In genomic region chr4:41177016-41177415, GRCh38 we compare ENCODE assay signal across 10 cellular contexts. TPM values are rescaled to one million over a fixed set of nuclear protein-coding genes. Genes with fewer than 3 reads are reported as not detected.
DNase-seq lines count a peak whose midpoint lies in the region; ATAC-seq, FAIRE-seq and TF ChIP-seq lines count a peak whose summit lies in the region.
"Had no signal": no experiment of that assay in that cellular context is flagged by ENCODE, and none has a peak within 500 bp of the region (broad histone marks: within the 10 kb centered on the region; RNA-seq: fewer than 3 reads in every experiment).

No MANE protein-coding gene starts in this region.

- no peak overlapping the region for H3K27ac ChIP-seq in HCT116 (ENCODE audit: low read depth, low read length)
- peak overlapping the region; percentile 62 for H3K27ac ChIP-seq in left ventricle myocardium inferior (replicated peaks)
- peak overlapping the region; percentile 93 for H3K27ac ChIP-seq in smooth muscle cell (ENCODE audit: low read depth)
- H3K27ac ChIP-seq in small intestine (ENCODE audit: low read depth in 1 of 2, low read length in 1 of 2), result no peak overlapping the region

- RAD21 ChIA-PET in HCT116 (lab: Charles Lee; ENCODE audit: low non-redundant PET in 1 of 2, low total read pairs in 2 of 2, uncharacterized antibody in 2 of 2, unreplicated experiment in 2 of 2), result interaction anchor here in 1 of 2 experiments (0.7 kb wide), 1 partner anchor 167 kb away, joined by 5 read pairs; no protein-coding TSS in a partner anchor

- no peaks in the 10 kb centered on the region for H3K36me3 Mint-ChIP-seq in activated T-helper 17 cell treated with anti-CD3 and anti-CD28 coated beads, Interleukin-2, amount 50 U/mL, for 72 hours (ENCODE audit: low read depth)

- H3K79me2 ChIP-seq in HCT116 (ENCODE audit: insufficient read depth, low read length), result peaks cover 100% of the 10 kb centered on the region
- H3K79me2 ChIP-seq in smooth muscle cell (ENCODE audit: low read depth), result peaks cover 88% of the 10 kb centered on the region

- H3K4me3 ChIP-seq in HCT116 (replicated peaks in 1 of 2; ENCODE audit: low read depth in 1 of 2, low read length in 2 of 2) (no peak overlapping the region), left ventricle myocardium inferior (no peak overlapping the region), smooth muscle cell (no peak overlapping the region), small intestine (ENCODE audit: low read depth in 1 of 2, low read length in 2 of 2) (no peak overlapping the region)

- H3K9me3 ChIP-seq in HCT116 (ENCODE audit: control insufficient read depth in 1 of 2, insufficient read depth in 1 of 2, low read depth in 1 of 2, low read length in 2 of 2) (no peaks in the 10 kb centered on the region), left ventricle myocardium inferior (replicated peaks) (no peaks in the 10 kb centered on the region), smooth muscle cell (replicated peaks; ENCODE audit: low read depth) (no peaks in the 10 kb centered on the region), small intestine (ENCODE audit: control insufficient read depth, low read depth) (no peaks in the 10 kb centered on the region)

- peak; percentile 16; the same call in 1 of the 2 replicates for TF ChIP-seq RAD21 in HCT116 (IDR thresholded peaks at IDR 0.05; ENCODE audit: low read depth)

- intact Hi-C loops in HCT116 (cut with micrococcal nuclease) (no loop called here), left ventricle myocardium inferior (cut with micrococcal nuclease) (no loop called here)

- TF ChIP-seq CTCF in HCT116 (IDR thresholded peaks at IDR 0.05 in 2 of 3, conservative IDR thresholded peaks at IDR 0.05 in 1 of 3; ENCODE audit: borderline replicate concordance in 1 of 3, insufficient read depth in 1 of 3, low read depth in 2 of 3, low read length in 2 of 3), result no peak
- TF ChIP-seq CTCF in left ventricle myocardium inferior (IDR thresholded peaks at IDR 0.05; ENCODE audit: borderline replicate concordance), result no peak
- no peak for TF ChIP-seq CTCF in smooth muscle cell (IDR thresholded peaks at IDR 0.05; ENCODE audit: borderline replicate concordance, insufficient read depth, poor library complexity, severe bottlenecking)

- H3K9me2 ChIP-seq in HCT116 (ENCODE audit: insufficient read depth), result no peaks in the 10 kb centered on the region

- no peaks in the 10 kb centered on the region; the same call in 1 of the 2 replicates for H4K20me1 ChIP-seq in HCT116 (ENCODE audit: insufficient read depth)
- peaks cover 8% of the 10 kb centered on the region for H4K20me1 ChIP-seq in smooth muscle cell (ENCODE audit: low read depth)

- H3K27me3 Mint-ChIP-seq in activated T-helper 17 cell treated with anti-CD3 and anti-CD28 coated beads, Interleukin-2, amount 50 U/mL, for 72 hours, result peaks cover 15% of the 10 kb centered on the region

- CTCF ChIA-PET in HCT116 (lab: Charles Lee), result interaction anchor here (1.2 kb wide), 1 partner anchor 9 kb away, joined by 3 read pairs; no protein-coding TSS in a partner anchor

- H3K9ac ChIP-seq in HCT116 (ENCODE audit: low read length) (no peak overlapping the region), smooth muscle cell (ENCODE audit: low read depth) (peak overlapping the region; percentile 29)

- BruUV-seq in HCT116 (replicated peaks; lab: Mats Ljungman, UMichigan), result no TSS peak

- no peak overlapping the region for H3K27ac Mint-ChIP-seq in activated T-helper 17 cell treated with anti-CD3 and anti-CD28 coated beads, Interleukin-2, amount 50 U/mL, for 72 hours

- DNase-seq in HCT116 (ENCODE audit: low read depth, low spot score) (no peak), amniotic epithelial cell (ENCODE audit: low read depth) (peak; percentile 91), left ventricle myocardium inferior (no peak), smooth muscle cell (lab: John Stamatoyannopoulos, UW; ENCODE audit: unreplicated experiment) (no peak), small intestine (no peak)
- DNase-seq in stimulated activated naive CD4-positive, alpha-beta T cell treated with Interleukin-2 at 50 U/mL for 16 hours (lab: John Stamatoyannopoulos, UW), result no peak
- DNase-seq: activated T-cell treated with anti-CD3 and anti-CD28 coated beads, Interleukin-2, amount 50 U/mL, for 48 hours; occipital lobe had no signal

- ATAC-seq in HCT116 (peak; percentile 58), GM21528 (IDR thresholded peaks at IDR 0.05; ENCODE audit: low FRiP score, unreplicated experiment) (no peak)
- no peak for ATAC-seq in activated T-helper 17 cell treated with anti-CD3 and anti-CD28 coated beads, Interleukin-2, amount 50 U/mL, for 72 hours (replicated peaks)

- TF ChIP-seq POLR2A in HCT116 (IDR thresholded peaks at IDR 0.05; ENCODE audit: borderline replicate concordance, extremely low read depth, insufficient read depth, insufficient read length), result no peak

- peak overlapping the region; percentile 28 for H3K4me2 ChIP-seq in HCT116 (ENCODE audit: low read length)
- peak overlapping the region; percentile 83 for H3K4me2 ChIP-seq in smooth muscle cell

- H2AFZ ChIP-seq in HCT116 (ENCODE audit: low read depth, low read length, poor library complexity, severe bottlenecking) (no peak overlapping the region), smooth muscle cell (ENCODE audit: low read depth) (no peak overlapping the region)

- FAIRE-seq in small intestine (lab: Jason Lieb, UNC), result no peak

- H3F3A ChIP-seq in smooth muscle cell (ENCODE audit: low read depth), result peaks cover 36% of the 10 kb centered on the region

- POLR2A ChIA-PET in HCT116 (lab: Charles Lee), result interaction anchor here (1.9 kb wide), 1 partner anchor 17 kb away, joined by 12 read pairs; no protein-coding TSS in a partner anchor

- H3K4me1 Mint-ChIP-seq in activated T-helper 17 cell treated with anti-CD3 and anti-CD28 coated beads, Interleukin-2, amount 50 U/mL, for 72 hours, result no peaks in the 10 kb centered on the region

- no peak overlapping the region for H3K4me3 Mint-ChIP-seq in activated T-helper 17 cell treated with anti-CD3 and anti-CD28 coated beads, Interleukin-2, amount 50 U/mL, for 72 hours

- no peaks in the 10 kb centered on the region for H3K27me3 ChIP-seq in HCT116 (ENCODE audit: insufficient read depth, low read length)
- H3K27me3 ChIP-seq in left ventricle myocardium inferior (ENCODE audit: low read depth), result no peaks in the 10 kb centered on the region
- H3K27me3 ChIP-seq in smooth muscle cell (ENCODE audit: low read depth), result no peaks in the 10 kb centered on the region
- no peaks in the 10 kb centered on the region for H3K27me3 ChIP-seq in small intestine (ENCODE audit: control insufficient read depth in 2 of 2, insufficient read depth in 2 of 2, low read length in 2 of 2)

- peaks cover 11 to 24% of the 10 kb centered on the region in 2 experiments for H3K4me1 ChIP-seq in HCT116 (ENCODE audit: control insufficient read depth in 1 of 2, insufficient read depth in 2 of 2, low read length in 2 of 2)
- H3K4me1 ChIP-seq in left ventricle myocardium inferior, result peaks cover 56% of the 10 kb centered on the region
- peaks cover 26% of the 10 kb centered on the region for H3K4me1 ChIP-seq in smooth muscle cell (ENCODE audit: low read depth)
- H3K4me1 ChIP-seq in small intestine (ENCODE audit: control insufficient read depth in 2 of 2, insufficient read depth in 1 of 2, low read depth in 1 of 2, low read length in 1 of 2), result peaks cover 0 to 6% of the 10 kb centered on the region in 2 donors

- H3K9me3 Mint-ChIP-seq in activated T-helper 17 cell treated with anti-CD3 and anti-CD28 coated beads, Interleukin-2, amount 50 U/mL, for 72 hours, result no peaks in the 10 kb centered on the region

- H3K36me3 ChIP-seq in HCT116 (ENCODE audit: control insufficient read depth in 1 of 2, insufficient read depth in 2 of 2, low read length in 2 of 2) (no peaks in the 10 kb centered on the region; a peak in 1 of 4 replicates), left ventricle myocardium inferior (no peaks in the 10 kb centered on the region), smooth muscle cell (ENCODE audit: low read depth) (no peaks in the 10 kb centered on the region), small intestine (ENCODE audit: control insufficient read depth in 2 of 2, insufficient read depth in 2 of 2, low read length in 2 of 2) (peaks cover 0 to 2% of the 10 kb centered on the region in 2 donors)

TF ChIP-seq in HCT116, 20 proteins besides CTCF, POLR2A, EP300 and RAD21:
- TF ChIP-seq JUND (IDR thresholded peaks at IDR 0.05), result 0 out of 2 replicates have a peak, but pooled peaks have one; percentile 23
- TF ChIP-seq EGR1 (IDR thresholded peaks at IDR 0.05; ENCODE audit: low read depth), result no peak

RNA-seq across cellular contexts. Expression of gene APBB2, which starts 37.3 kb away (rescaled TPM):
- total RNA-seq in HCT116 (2021; ENCODE audit: unreplicated experiment) (72.5 TPM), left ventricle myocardium inferior (23.5 TPM), smooth muscle cell (60.9 and 83.9 TPM in 2 replicates)
- 33.6 and 40.7 TPM in 2 replicates for polyA plus RNA-seq in HCT116 (2012)
- polyA plus RNA-seq in smooth muscle cell (22.1 and 32.7 TPM in 2 replicates), small intestine (10 to 100 TPM in 1 of 3 donors, 1 to 10 TPM in 2; 4.5 to 12.0 (median 5.7) TPM)
- 1 to 10 TPM; 1.6 to 3.0 TPM for total RNA-seq in activated T-helper 17 cell treated with anti-CD3 and anti-CD28 coated beads, Interleukin-2, amount 50 U/mL, for 72 hours

Comparison
In these comparisons a context has a peak if more than half of its experiments do, and no peak if none do; other contexts are left out.
1. H3K27ac ChIP-seq: peak in left ventricle myocardium inferior (single experiment) and smooth muscle cell (single experiment); none in HCT116 (single experiment) and small intestine (0 of 2).